ENCODE assay signal across 1 cellular context in genomic region chr11:118243161-118243560, GRCh38.
TF ChIP-seq lines count a peak whose summit lies in the region.

No MANE protein-coding gene starts in this region.

TF ChIP-seq in H1, 55 proteins besides CTCF, POLR2A, EP300 and RAD21:
- TF ChIP-seq TCF12 (IDR thresholded peaks at IDR 0.05; ENCODE audit: low read depth, low read length): no peak
- TF ChIP-seq SRF (IDR thresholded peaks at IDR 0.05; ENCODE audit: low read depth, low read length): no peak
- TF ChIP-seq MAFK (IDR thresholded peaks at IDR 0.05; ENCODE audit: low read depth, low read length): no peak
- no peak for TF ChIP-seq TAF7 (optimal IDR thresholded peaks at IDR 0.05; ENCODE audit: borderline replicate concordance, low read depth, low read length)
- TF ChIP-seq GTF2F1 (IDR thresholded peaks at IDR 0.05; ENCODE audit: borderline replicate concordance, low read depth, low read length): no peak
- no peak for TF ChIP-seq JUND (IDR thresholded peaks at IDR 0.05; ENCODE audit: low read length)
- TF ChIP-seq KDM1A (IDR thresholded peaks at IDR 0.05; ENCODE audit: borderline replicate concordance, low read length): no peak
- no peak for TF ChIP-seq SUZ12 (IDR thresholded peaks at IDR 0.05; ENCODE audit: low read length)
- TF ChIP-seq RXRA (IDR thresholded peaks at IDR 0.05; ENCODE audit: insufficient read depth, low read depth, low read length): no peak
- no peak for TF ChIP-seq TEAD4 (IDR thresholded peaks at IDR 0.05; ENCODE audit: low read depth, low read length)
- TF ChIP-seq NRF1 (IDR thresholded peaks at IDR 0.05; ENCODE audit: low read depth, low read length): no peak
- no peak for TF ChIP-seq E2F6 (IDR thresholded peaks at IDR 0.05)
- no peak for TF ChIP-seq CTBP2 (IDR thresholded peaks at IDR 0.05; ENCODE audit: borderline replicate concordance, insufficient read depth, insufficient read length, low read length)
- no peak for TF ChIP-seq RFX5 (IDR thresholded peaks at IDR 0.05; ENCODE audit: borderline replicate concordance, low read depth, low read length)
- TF ChIP-seq BACH1 (IDR thresholded peaks at IDR 0.05; ENCODE audit: low read length): no peak
- no peak for TF ChIP-seq NANOG (IDR thresholded peaks at IDR 0.05; ENCODE audit: insufficient read depth, low read depth, low read length, poor library complexity, severe bottlenecking)
- no peak for TF ChIP-seq ASH2L (IDR thresholded peaks at IDR 0.05; ENCODE audit: low read length)
